In genomic region chr19:8392017-8392591, GRCh38 we compare ENCODE assay signal across 8 cellular contexts. TPM values are rescaled to one million over a fixed set of nuclear protein-coding genes. Genes with fewer than 3 reads are reported as not detected.
DNase-seq lines count a peak whose midpoint lies in the region; ATAC-seq and TF ChIP-seq lines count a peak whose summit lies in the region.

No MANE protein-coding gene starts in this region.

- peak overlapping the region; percentile 36 for H3K4me3 Mint-ChIP-seq in stimulated activated naive CD8-positive, alpha-beta T cell treated with anti-CD3 and anti-CD28 coated beads, Interleukin-15, Interleukin-2, amounts not matched to agents 100 ng/mL and 50 ng/mL, for 24 hours
- peak overlapping the region; percentile 65 for H3K4me3 Mint-ChIP-seq in neural crest cell

- no peak for TF ChIP-seq CTCF in esophagus muscularis mucosa (IDR thresholded peaks at IDR 0.05)
- no peak for TF ChIP-seq CTCF in neural crest cell (conservative IDR thresholded peaks at IDR 0.05)

- H3K4me1 ChIP-seq in esophagus muscularis mucosa, result peaks cover 63 to 77% (median 74%) of the 10 kb centered on the region in 4 donors

- peaks cover 0 to 6% (median 0%) of the 10 kb centered on the region in 4 donors for H3K36me3 ChIP-seq in esophagus muscularis mucosa

- ATAC-seq in stimulated activated naive CD8-positive, alpha-beta T cell treated with anti-CD3 and anti-CD28 coated beads, Interleukin-15, Interleukin-2, amounts not matched to agents 100 U/mL and 50 U/mL, for 24 hours, result no peak
- no peak for ATAC-seq in HG02588 (IDR thresholded peaks at IDR 0.05; ENCODE audit: unreplicated experiment)

- intact Hi-C loops in esophagus muscularis mucosa (cut with DNase I), result no loop called here

- WGBS in esophagus muscularis mucosa, result 31% methylated on average over 9 of the region's 11 CpGs

- H3K27ac Mint-ChIP-seq in stimulated activated naive CD8-positive, alpha-beta T cell treated with anti-CD3 and anti-CD28 coated beads, Interleukin-15, Interleukin-2, amounts not matched to agents 100 ng/mL and 50 ng/mL, for 24 hours, result peak overlapping the region; percentile 73
- H3K27ac Mint-ChIP-seq in neural crest cell (ENCODE audit: unreplicated experiment), result no peak overlapping the region

- H3K36me3 Mint-ChIP-seq in stimulated activated naive CD8-positive, alpha-beta T cell treated with anti-CD3 and anti-CD28 coated beads, Interleukin-15, Interleukin-2, amounts not matched to agents 100 ng/mL and 50 ng/mL, for 24 hours (ENCODE audit: low read depth), result peaks cover 5% of the 10 kb centered on the region
- H3K36me3 Mint-ChIP-seq in neural crest cell (ENCODE audit: low read depth), result peaks cover 5% of the 10 kb centered on the region

- peak overlapping the region; percentile 100 for H3K27ac ChIP-seq in esophagus muscularis mucosa (replicated peaks in 1 of 4)

- H3K27me3 ChIP-seq in esophagus muscularis mucosa, result no peaks in the 10 kb centered on the region

- TF ChIP-seq POLR2A in esophagus muscularis mucosa (IDR thresholded peaks at IDR 0.05; ENCODE audit: low read depth), result peak; percentile 12

- no peak for DNase-seq in stimulated activated naive CD8-positive, alpha-beta T cell treated with anti-CD3 and anti-CD28 coated beads, Interleukin-15, Interleukin-2, amounts not matched to agents 100 U/mL and 50 U/mL, for 24 hours
- DNase-seq in esophagus muscularis mucosa (ENCODE audit: extremely low spot score), result no peak
- no peak for DNase-seq in neural crest cell (ENCODE audit: low read depth, low spot score)
- no peak for DNase-seq in DMS153 treated with DMSO at 0.1 percent for 48 hours (lab: John Stamatoyannopoulos, UW; ENCODE audit: unreplicated experiment)
- no peak for DNase-seq in mucosa of gallbladder (ENCODE audit: low spot score)
- DNase-seq in activated gamma-delta T cell (lab: John Stamatoyannopoulos, UW), result no peak

- TF ChIP-seq EP300 in esophagus muscularis mucosa (IDR thresholded peaks at IDR 0.05), result no peak

- H3K4me3 ChIP-seq in esophagus muscularis mucosa, result peak overlapping the region; percentile 13 to 98 (median 88)

- H3K9me3 Mint-ChIP-seq in stimulated activated naive CD8-positive, alpha-beta T cell treated with anti-CD3 and anti-CD28 coated beads, Interleukin-15, Interleukin-2, amounts not matched to agents 100 ng/mL and 50 ng/mL, for 24 hours, result no peaks in the 10 kb centered on the region
- H3K9me3 Mint-ChIP-seq in neural crest cell, result peaks cover 5% of the 10 kb centered on the region

- H3K4me1 Mint-ChIP-seq in stimulated activated naive CD8-positive, alpha-beta T cell treated with anti-CD3 and anti-CD28 coated beads, Interleukin-15, Interleukin-2, amounts not matched to agents 100 ng/mL and 50 ng/mL, for 24 hours (ENCODE audit: low read depth), result peaks cover 44% of the 10 kb centered on the region
- peaks cover 34% of the 10 kb centered on the region for H3K4me1 Mint-ChIP-seq in neural crest cell

- no peaks in the 10 kb centered on the region for H3K27me3 Mint-ChIP-seq in stimulated activated naive CD8-positive, alpha-beta T cell treated with anti-CD3 and anti-CD28 coated beads, Interleukin-15, Interleukin-2, amounts not matched to agents 100 ng/mL and 50 ng/mL, for 24 hours
- no peaks in the 10 kb centered on the region for H3K27me3 Mint-ChIP-seq in neural crest cell (ENCODE audit: low read depth)

- no peaks in the 10 kb centered on the region for H3K9me3 ChIP-seq in esophagus muscularis mucosa

RNA-seq across cellular contexts. Expression of gene RAB11B, which starts 1.9 kb away (rescaled TPM):
- 100 to 1,000 TPM in 1 of 4 donors, 10 to 100 TPM in 3; 27.8 to 101 (median 42.3) TPM for total RNA-seq in esophagus muscularis mucosa
- 121 and 135 TPM in 2 replicates for total RNA-seq in neural crest cell
- 170 TPM for total RNA-seq in mucosa of gallbladder

RNA-seq across cellular contexts. Expression of gene MARCHF2, which starts 21.0 kb away (rescaled TPM):
- total RNA-seq in esophagus muscularis mucosa (100 to 1,000 TPM; 227 to 286 (median 247) TPM), neural crest cell (13.6 and 14.6 TPM in 2 replicates), mucosa of gallbladder (45.8 TPM)

RNA-seq across cellular contexts. Expression of gene ANGPTL4, which starts 28.1 kb away (rescaled TPM):
- 10 to 100 TPM in 3 of 4 donors, 1 to 10 TPM in 1; 3.7 to 37.9 (median 22.6) TPM for total RNA-seq in esophagus muscularis mucosa
- not detected in 2 replicates for total RNA-seq in neural crest cell
- total RNA-seq in mucosa of gallbladder, result 5.3 TPM

RNA-seq across cellular contexts. Expression of gene KANK3, which starts 49.0 kb away (rescaled TPM):
- 10 to 100 TPM; 23.7 to 36.0 (median 30.0) TPM for total RNA-seq in esophagus muscularis mucosa
- 0.66 and 0.77 TPM in 2 replicates for total RNA-seq in neural crest cell
- 7.7 TPM for total RNA-seq in mucosa of gallbladder

RNA-seq across cellular contexts. Expression of gene HNRNPM, which starts 52.7 kb away (rescaled TPM):
- 100 to 1,000 TPM; 103 to 126 (median 116) TPM for total RNA-seq in esophagus muscularis mucosa
- 493 and 498 TPM in 2 replicates for total RNA-seq in neural crest cell
- total RNA-seq in mucosa of gallbladder, result 152 TPM
